Comparison of ENCODE assay signal across 12 cellular contexts in genomic region chr20:8542115-8542486, GRCh38.
"Had no signal": no experiment of that assay in that cellular context is flagged by ENCODE, and none has a peak within 500 bp of the region (broad histone marks: within the 10 kb centered on the region; RNA-seq: fewer than 3 reads in every experiment).

No MANE protein-coding gene starts in this region.

- H3K4me3 ChIP-seq: adrenal gland, ovary, tibial nerve had no signal

- H3K9me3 Mint-ChIP-seq: central memory CD8-positive, alpha-beta T cell had no signal

- H3K36me3 ChIP-seq: adrenal gland, ovary, tibial nerve had no signal

- H3K27me3 ChIP-seq: adrenal gland, ovary, tibial nerve had no signal

- H3K27me3 Mint-ChIP-seq: central memory CD8-positive, alpha-beta T cell had no signal

- H3K4me3 Mint-ChIP-seq: central memory CD8-positive, alpha-beta T cell had no signal

- H3K9me3 ChIP-seq: adrenal gland, ovary, tibial nerve had no signal

- H3K27ac ChIP-seq: adrenal gland, ovary, tibial nerve had no signal

- DNase-seq: activated CD4-positive, alpha-beta T cell treated with anti-CD3 and anti-CD28 coated beads, Interleukin-2, amount 50 U/mL, for 4 hours; activated CD4-positive, CD25-positive, alpha-beta regulatory T cell treated with anti-CD3 and anti-CD28 coated beads, Interleukin-2, amount 50 U/mL, for 72 hours; activated naive CD4-positive, alpha-beta T cell treated with anti-CD3 and anti-CD28 coated beads, Interleukin-2, amount 50 U/mL, for 16 hours; activated T-cell treated with anti-CD3 and anti-CD28 coated beads, Interleukin-2, amount 50 U/mL, for 1 hour; adrenal gland; islet precursor cell; ovary; small intestine; T-helper 9 cell had no signal

- ATAC-seq: esophagus mucosa had no signal
